ENCODE assay signal across 26 cellular contexts in the genomic region with DNA sequence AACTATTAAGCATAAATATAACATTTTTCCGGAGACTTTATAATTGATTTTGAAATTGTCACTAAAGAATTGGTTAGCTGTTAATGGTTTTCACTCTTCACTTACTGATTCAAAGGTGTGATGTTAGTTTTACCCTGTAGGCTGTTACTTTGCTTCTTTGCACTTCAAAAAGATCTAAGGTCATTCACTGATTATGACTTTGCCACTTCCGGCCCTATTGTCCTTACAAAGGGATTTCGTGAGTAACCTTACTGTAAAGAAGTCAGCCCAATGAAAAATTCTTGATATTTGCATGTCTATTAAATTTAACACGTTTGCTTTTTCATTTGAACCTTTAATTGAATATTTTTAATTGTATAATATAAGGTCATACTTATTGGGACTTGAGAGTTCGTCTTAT.
DNase-seq lines count a peak whose midpoint lies in the region; ATAC-seq, FAIRE-seq and TF ChIP-seq lines count a peak whose summit lies in the region.
"Had no signal": no experiment of that assay in that cellular context is flagged by ENCODE, and none has a peak within 500 bp of the region (broad histone marks: within the 10 kb centered on the region; RNA-seq: fewer than 3 reads in every experiment).

No MANE protein-coding gene starts in this region.

- peak overlapping the region; percentile 54; the same call in 1 of the 2 replicates for H3K27ac ChIP-seq in HCT116 (ENCODE audit: low read depth, low read length)
- no peak overlapping the region for H3K27ac ChIP-seq in testis
- H3K27ac ChIP-seq: C4-2B, HL-60, RWPE1 had no signal

- no peaks in the 10 kb centered on the region for H3K9me2 ChIP-seq in HCT116 (ENCODE audit: insufficient read depth)
- H3K9me2 ChIP-seq: SK-N-SH had no signal

- peak overlapping the region; percentile 16 for H3K4me3 Mint-ChIP-seq in nephron progenitor cell
- H3K4me3 Mint-ChIP-seq: H9, T-cell had no signal

- H3K9me3 ChIP-seq in HCT116 (ENCODE audit: control insufficient read depth in 1 of 2, insufficient read depth in 1 of 2, low read depth in 1 of 2, low read length in 2 of 2) (no peaks in the 10 kb centered on the region), testis (no peaks in the 10 kb centered on the region)
- H3K9me3 ChIP-seq: SK-N-SH had no signal

- no peak for TF ChIP-seq CTCF in HCT116 (IDR thresholded peaks at IDR 0.05 in 2 of 3, conservative IDR thresholded peaks at IDR 0.05 in 1 of 3; ENCODE audit: borderline replicate concordance in 1 of 3, insufficient read depth in 1 of 3, low read depth in 2 of 3, low read length in 2 of 3)
- TF ChIP-seq CTCF in nephron progenitor cell (IDR thresholded peaks at IDR 0.05): no peak
- no peak for TF ChIP-seq CTCF in testis (IDR thresholded peaks at IDR 0.05)

- peaks cover 98% of the 10 kb centered on the region for H3K4me1 Mint-ChIP-seq in nephron progenitor cell
- H3K4me1 Mint-ChIP-seq: T-cell had no signal

- RAD21 ChIA-PET in HCT116 (lab: Charles Lee; ENCODE audit: low non-redundant PET in 1 of 2, low total read pairs in 2 of 2, uncharacterized antibody in 2 of 2, unreplicated experiment in 2 of 2): no interaction called here

- no peaks in the 10 kb centered on the region for H3K36me3 ChIP-seq in HCT116 (ENCODE audit: control insufficient read depth in 1 of 2, insufficient read depth in 2 of 2, low read length in 2 of 2)
- H3K36me3 ChIP-seq in testis (ENCODE audit: low read depth, missing control alignments): no peaks in the 10 kb centered on the region

- no TSS peak for BruUV-seq in HCT116 (replicated peaks; lab: Mats Ljungman, UMichigan)

- H3K9me3 Mint-ChIP-seq in nephron progenitor cell: no peaks in the 10 kb centered on the region
- H3K9me3 Mint-ChIP-seq: H9, T-cell had no signal

- H3K4me1 ChIP-seq in HCT116 (ENCODE audit: control insufficient read depth in 1 of 2, insufficient read depth in 2 of 2, low read length in 2 of 2): peaks cover 16 to 88% of the 10 kb centered on the region in 2 experiments; a peak in 3 of 4 replicates
- peaks cover 26% of the 10 kb centered on the region for H3K4me1 ChIP-seq in testis

- POLR2A ChIA-PET in HCT116 (lab: Charles Lee): no interaction called here

- 76 to 78% methylated on average over 5 of the region's 5 CpGs for WGBS in testis, 2 donors

- peak; percentile 29 for DNase-seq in HCT116 (ENCODE audit: low read depth, low spot score)
- peak; percentile 62 for DNase-seq in SW480 (ENCODE audit: low spot score)
- no peak for DNase-seq in nephron progenitor cell
- no peak for DNase-seq in testis
- DNase-seq in GDM1 (lab: John Stamatoyannopoulos, UW): no peak
- DNase-seq: 8988T, DMS 273 treated with DMSO at 0.1 percent for 48 hours, DMS79 treated with DMSO at 0.1 percent for 48 hours, H9, KG1, NCI-H1105, NCI-H146, NCI-H2029, NCI-H2227 treated with DMSO at 0.1 percent for 48 hours, NCI-H510A, NCI-H748 treated with DMSO at 0.1 percent for 48 hours, SHP77 treated with DMSO at 0.1 percent for 48 hours, SK-N-SH, T-cell had no signal

- peak overlapping the region; percentile 30 for H3K9ac ChIP-seq in HCT116 (ENCODE audit: low read length)
- H3K9ac ChIP-seq: SK-N-SH had no signal

- H4K20me1 ChIP-seq in HCT116 (ENCODE audit: insufficient read depth): no peaks in the 10 kb centered on the region

- peak; percentile 21 for FAIRE-seq in A204.1 (lab: Jason Lieb, UNC)
- FAIRE-seq: GM18507, GM19239 had no signal

- CTCF ChIA-PET in HCT116 (lab: Charles Lee): no interaction called here

- no peak overlapping the region for H3K27ac Mint-ChIP-seq in nephron progenitor cell
- H3K27ac Mint-ChIP-seq: H9, T-cell had no signal

- no peaks in the 10 kb centered on the region for H3K27me3 ChIP-seq in HCT116 (ENCODE audit: insufficient read depth, low read length)
- H3K27me3 ChIP-seq in testis: no peaks in the 10 kb centered on the region

- H3K4me3 ChIP-seq in HCT116 (replicated peaks in 1 of 2; ENCODE audit: low read depth in 1 of 2, low read length in 2 of 2) (peak overlapping the region in 1 of 2 experiments; percentile 21; a peak in 1 of 4 replicates), testis (no peak overlapping the region)

- H3K36me3 Mint-ChIP-seq in nephron progenitor cell (ENCODE audit: low read depth): peaks cover 8% of the 10 kb centered on the region
- H3K36me3 Mint-ChIP-seq: T-cell had no signal

- intact Hi-C loops in HCT116 (cut with micrococcal nuclease): no loop called here
- intact Hi-C loops in testis (cut with DNase I; ENCODE audit: low total_unique reads): no loop called here

- peaks cover 19% of the 10 kb centered on the region for H3K79me2 ChIP-seq in HCT116 (ENCODE audit: insufficient read depth, low read length)

- TF ChIP-seq POLR2A in HCT116 (IDR thresholded peaks at IDR 0.05; ENCODE audit: borderline replicate concordance, extremely low read depth, insufficient read depth, insufficient read length): no peak
- no peak for TF ChIP-seq POLR2A in testis (IDR thresholded peaks at IDR 0.05)

- H3K27me3 Mint-ChIP-seq in nephron progenitor cell (ENCODE audit: low read depth, poor library complexity): no peaks in the 10 kb centered on the region

- peak overlapping the region; percentile 70 for H3K4me2 ChIP-seq in HCT116 (ENCODE audit: low read length)
- H3K4me2 ChIP-seq: SK-N-SH had no signal

- ATAC-seq in HCT116: peak; percentile 71
- ATAC-seq in HG02642 (IDR thresholded peaks at IDR 0.05; ENCODE audit: poor library complexity, unreplicated experiment): no peak
- ATAC-seq: T-cell had no signal

- no peak for TF ChIP-seq RAD21 in HCT116 (IDR thresholded peaks at IDR 0.05; ENCODE audit: low read depth)

- H2AFZ ChIP-seq in HCT116 (ENCODE audit: low read depth, low read length, poor library complexity, severe bottlenecking): no peak overlapping the region

TF ChIP-seq in HCT116, 20 proteins besides CTCF, POLR2A, EP300 and RAD21:
- TF ChIP-seq EGR1 (IDR thresholded peaks at IDR 0.05; ENCODE audit: low read depth): no peak
- TF ChIP-seq MAX (IDR thresholded peaks at IDR 0.05): no peak
- no peak for TF ChIP-seq EZH2 (IDR thresholded peaks at IDR 0.05)
- no peak for TF ChIP-seq EZH2phosphoT487 (IDR thresholded peaks at IDR 0.05; ENCODE audit: borderline replicate concordance)
- no peak for TF ChIP-seq JUND (IDR thresholded peaks at IDR 0.05)
- no peak for TF ChIP-seq CEBPB (IDR thresholded peaks at IDR 0.05; ENCODE audit: low read depth)
- TF ChIP-seq REST (IDR thresholded peaks at IDR 0.05; ENCODE audit: low read depth): no peak
- TF ChIP-seq SRF (IDR thresholded peaks at IDR 0.05; ENCODE audit: low read depth): no peak
- TF ChIP-seq ZNF274 (IDR thresholded peaks at IDR 0.05; ENCODE audit: low read depth, low read length): no peak
- no peak for TF ChIP-seq SIN3A (IDR thresholded peaks at IDR 0.05; ENCODE audit: low read depth)
- TF ChIP-seq, protein P1, sequence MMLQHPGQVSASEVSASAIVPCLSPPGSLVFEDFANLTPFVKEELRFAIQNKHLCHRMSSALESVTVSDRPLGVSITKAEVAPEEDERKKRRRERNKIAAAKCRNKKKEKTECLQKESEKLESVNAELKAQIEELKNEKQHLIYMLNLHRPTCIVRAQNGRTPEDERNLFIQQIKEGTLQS (IDR thresholded peaks at IDR 0.05): no peak
- TF ChIP-seq ZBTB33 (IDR thresholded peaks at IDR 0.05; ENCODE audit: extremely low read depth, insufficient replicate concordance, low read length): no peak

Comparison
In these comparisons a context has a peak if more than half of its experiments do, and no peak if none do; other contexts are left out.
1. DNase-seq: peak in HCT116 (single experiment) and SW480 (single experiment); none in nephron progenitor cell (single experiment), testis (single experiment) and GDM1 (single experiment).